1 cellular context compared by ENCODE assay signal in the genomic region with DNA sequence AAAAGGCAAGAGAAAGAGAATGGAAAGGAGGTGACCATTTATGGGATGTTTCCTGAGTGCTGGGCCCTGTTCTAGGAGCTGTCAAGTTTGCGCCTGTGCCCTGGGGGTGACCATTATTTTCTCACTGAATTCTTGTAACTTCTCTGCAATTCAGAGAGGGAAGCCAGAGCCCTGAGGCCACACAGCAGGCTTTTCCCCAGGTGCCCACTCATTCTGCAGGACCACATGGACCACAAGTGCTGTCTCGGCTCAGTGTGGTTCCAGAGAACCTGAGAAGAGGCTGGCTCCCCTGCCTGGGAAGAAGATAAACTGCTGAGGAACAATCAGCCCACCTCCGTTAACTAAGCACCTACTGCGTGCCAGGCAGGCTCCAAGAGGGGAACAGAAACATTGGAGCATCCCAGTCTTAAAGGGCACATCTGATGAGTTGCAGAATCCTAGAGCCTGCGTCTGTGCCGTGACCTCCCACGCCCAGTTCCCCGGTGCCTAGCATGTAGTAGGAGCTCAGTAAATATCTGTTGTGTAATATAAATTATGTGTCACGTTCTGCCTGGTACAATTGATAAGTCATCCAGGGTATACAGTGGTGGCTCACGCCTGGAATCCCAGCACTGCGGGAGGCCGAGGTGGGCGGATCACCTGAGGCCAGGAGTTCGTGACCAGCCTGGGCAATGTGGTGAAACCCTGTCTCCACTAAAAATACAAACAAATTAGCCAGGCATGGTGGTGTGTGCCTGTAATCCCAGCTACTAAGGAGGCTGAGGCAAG.
TF ChIP-seq lines count a peak whose summit lies in the region.

No MANE protein-coding gene starts in this region.

TF ChIP-seq in liver, 16 proteins besides CTCF, POLR2A, EP300 and RAD21 (continued from another document):
- TF ChIP-seq, protein P1, sequence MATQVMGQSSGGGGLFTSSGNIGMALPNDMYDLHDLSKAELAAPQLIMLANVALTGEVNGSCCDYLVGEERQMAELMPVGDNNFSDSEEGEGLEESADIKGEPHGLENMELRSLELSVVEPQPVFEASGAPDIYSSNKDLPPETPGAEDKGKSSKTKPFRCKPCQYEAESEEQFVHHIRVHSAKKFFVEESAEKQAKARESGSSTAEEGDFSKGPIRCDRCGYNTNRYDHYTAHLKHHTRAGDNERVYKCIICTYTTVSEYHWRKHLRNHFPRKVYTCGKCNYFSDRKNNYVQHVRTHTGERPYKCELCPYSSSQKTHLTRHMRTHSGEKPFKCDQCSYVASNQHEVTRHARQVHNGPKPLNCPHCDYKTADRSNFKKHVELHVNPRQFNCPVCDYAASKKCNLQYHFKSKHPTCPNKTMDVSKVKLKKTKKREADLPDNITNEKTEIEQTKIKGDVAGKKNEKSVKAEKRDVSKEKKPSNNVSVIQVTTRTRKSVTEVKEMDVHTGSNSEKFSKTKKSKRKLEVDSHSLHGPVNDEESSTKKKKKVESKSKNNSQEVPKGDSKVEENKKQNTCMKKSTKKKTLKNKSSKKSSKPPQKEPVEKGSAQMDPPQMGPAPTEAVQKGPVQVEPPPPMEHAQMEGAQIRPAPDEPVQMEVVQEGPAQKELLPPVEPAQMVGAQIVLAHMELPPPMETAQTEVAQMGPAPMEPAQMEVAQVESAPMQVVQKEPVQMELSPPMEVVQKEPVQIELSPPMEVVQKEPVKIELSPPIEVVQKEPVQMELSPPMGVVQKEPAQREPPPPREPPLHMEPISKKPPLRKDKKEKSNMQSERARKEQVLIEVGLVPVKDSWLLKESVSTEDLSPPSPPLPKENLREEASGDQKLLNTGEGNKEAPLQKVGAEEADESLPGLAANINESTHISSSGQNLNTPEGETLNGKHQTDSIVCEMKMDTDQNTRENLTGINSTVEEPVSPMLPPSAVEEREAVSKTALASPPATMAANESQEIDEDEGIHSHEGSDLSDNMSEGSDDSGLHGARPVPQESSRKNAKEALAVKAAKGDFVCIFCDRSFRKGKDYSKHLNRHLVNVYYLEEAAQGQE (IDR thresholded peaks at IDR 0.05): peak; percentile 33
- TF ChIP-seq, protein P2, sequence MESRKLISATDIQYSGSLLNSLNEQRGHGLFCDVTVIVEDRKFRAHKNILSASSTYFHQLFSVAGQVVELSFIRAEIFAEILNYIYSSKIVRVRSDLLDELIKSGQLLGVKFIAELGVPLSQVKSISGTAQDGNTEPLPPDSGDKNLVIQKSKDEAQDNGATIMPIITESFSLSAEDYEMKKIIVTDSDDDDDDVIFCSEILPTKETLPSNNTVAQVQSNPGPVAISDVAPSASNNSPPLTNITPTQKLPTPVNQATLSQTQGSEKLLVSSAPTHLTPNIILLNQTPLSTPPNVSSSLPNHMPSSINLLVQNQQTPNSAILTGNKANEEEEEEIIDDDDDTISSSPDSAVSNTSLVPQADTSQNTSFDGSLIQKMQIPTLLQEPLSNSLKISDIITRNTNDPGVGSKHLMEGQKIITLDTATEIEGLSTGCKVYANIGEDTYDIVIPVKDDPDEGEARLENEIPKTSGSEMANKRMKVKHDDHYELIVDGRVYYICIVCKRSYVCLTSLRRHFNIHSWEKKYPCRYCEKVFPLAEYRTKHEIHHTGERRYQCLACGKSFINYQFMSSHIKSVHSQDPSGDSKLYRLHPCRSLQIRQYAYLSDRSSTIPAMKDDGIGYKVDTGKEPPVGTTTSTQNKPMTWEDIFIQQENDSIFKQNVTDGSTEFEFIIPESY (IDR thresholded peaks at IDR 0.05): peak; percentile 76
- no peak for TF ChIP-seq HNF4G (IDR thresholded peaks at IDR 0.05)
- TF ChIP-seq, protein P3, sequence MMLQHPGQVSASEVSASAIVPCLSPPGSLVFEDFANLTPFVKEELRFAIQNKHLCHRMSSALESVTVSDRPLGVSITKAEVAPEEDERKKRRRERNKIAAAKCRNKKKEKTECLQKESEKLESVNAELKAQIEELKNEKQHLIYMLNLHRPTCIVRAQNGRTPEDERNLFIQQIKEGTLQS (IDR thresholded peaks at IDR 0.05): no peak
- TF ChIP-seq YY1 (IDR thresholded peaks at IDR 0.05): peak; percentile 49
- peak; percentile 59 for TF ChIP-seq SP1 (IDR thresholded peaks at IDR 0.05)
- TF ChIP-seq EGR1 (IDR thresholded peaks at IDR 0.05; ENCODE audit: low read depth in 2 of 2): peak in 1 of 2 donors; percentile 44
- TF ChIP-seq FOXA1 (IDR thresholded peaks at IDR 0.05): no peak
- TF ChIP-seq NR2F2 (IDR thresholded peaks at IDR 0.05): no peak
